17 cellular contexts compared by ENCODE assay signal in genomic region chr2:15504882-15505663, GRCh38. TPM values are rescaled to one million over a fixed set of nuclear protein-coding genes. Genes with fewer than 3 reads are reported as not detected.
DNase-seq lines count a peak whose midpoint lies in the region; TF ChIP-seq lines count a peak whose summit lies in the region.
"Had no signal": no experiment of that assay in that cellular context is flagged by ENCODE, and none has a peak within 500 bp of the region (broad histone marks: within the 10 kb centered on the region; RNA-seq: fewer than 3 reads in every experiment).

No MANE protein-coding gene starts in this region.

- no peak for DNase-seq in activated naive CD4-positive, alpha-beta T cell treated with anti-CD3 and anti-CD28 coated beads for 36 hours
- DNase-seq in activated naive CD8-positive, alpha-beta T cell treated with anti-CD3 and anti-CD28 coated beads for 36 hours, result no peak
- DNase-seq in lung microvascular endothelial cell (ENCODE audit: low read depth in 2 of 2) (peak; percentile 3 to 39), AG20443 (ENCODE audit: low spot score) (no peak), NCI-H226 (no peak), RKO (ENCODE audit: low spot score) (no peak), BE2C (no peak)
- DNase-seq: AML-193, Calu3, DMS 273 treated with DMSO at 0.1 percent for 48 hours, GOT3, IMR-90 had no signal

- peak overlapping the region; percentile 24 for H3K27ac Mint-ChIP-seq in activated naive CD4-positive, alpha-beta T cell treated with anti-CD3 and anti-CD28 coated beads, Interleukin-2, amount 50 U/mL, for 24 hours
- no peak overlapping the region for H3K27ac Mint-ChIP-seq in activated naive CD4-positive, alpha-beta T cell treated with anti-CD3 and anti-CD28 coated beads for 36 hours
- peak overlapping the region; percentile 49 for H3K27ac Mint-ChIP-seq in activated naive CD8-positive, alpha-beta T cell treated with anti-CD3 and anti-CD28 coated beads for 36 hours

- no peaks in the 10 kb centered on the region for H3K27me3 ChIP-seq in BE2C
- H3K27me3 ChIP-seq: BLaER1 treated with 17β-estradiol and CSF1 and Interleukin-3, amounts not matched to agents 10 nM and 100 nM had no signal

- no peaks in the 10 kb centered on the region for H3K9me3 ChIP-seq in BE2C
- H3K9me3 ChIP-seq: HAP-1 had no signal

- H3K36me3 ChIP-seq in BE2C, result peaks cover 9% of the 10 kb centered on the region
- H3K36me3 ChIP-seq: HAP-1 had no signal

- H3K4me3 Mint-ChIP-seq in activated naive CD4-positive, alpha-beta T cell treated with anti-CD3 and anti-CD28 coated beads, Interleukin-2, amount 50 U/mL, for 24 hours, result no peak overlapping the region
- H3K4me3 Mint-ChIP-seq in activated naive CD4-positive, alpha-beta T cell treated with anti-CD3 and anti-CD28 coated beads for 36 hours, result no peak overlapping the region
- no peak overlapping the region for H3K4me3 Mint-ChIP-seq in activated naive CD8-positive, alpha-beta T cell treated with anti-CD3 and anti-CD28 coated beads for 36 hours
- H3K4me3 Mint-ChIP-seq: CD4-positive, CD25-positive, alpha-beta regulatory T cell had no signal

- H3K27me3 Mint-ChIP-seq in activated naive CD4-positive, alpha-beta T cell treated with anti-CD3 and anti-CD28 coated beads, Interleukin-2, amount 50 U/mL, for 24 hours, result no peaks in the 10 kb centered on the region
- no peaks in the 10 kb centered on the region for H3K27me3 Mint-ChIP-seq in activated naive CD4-positive, alpha-beta T cell treated with anti-CD3 and anti-CD28 coated beads for 36 hours (ENCODE audit: low read depth)
- no peaks in the 10 kb centered on the region for H3K27me3 Mint-ChIP-seq in activated naive CD8-positive, alpha-beta T cell treated with anti-CD3 and anti-CD28 coated beads for 36 hours
- H3K27me3 Mint-ChIP-seq: CD4-positive, CD25-positive, alpha-beta regulatory T cell had no signal

- no peaks in the 10 kb centered on the region for H3K9me3 Mint-ChIP-seq in activated naive CD4-positive, alpha-beta T cell treated with anti-CD3 and anti-CD28 coated beads, Interleukin-2, amount 50 U/mL, for 24 hours
- H3K9me3 Mint-ChIP-seq in activated naive CD4-positive, alpha-beta T cell treated with anti-CD3 and anti-CD28 coated beads for 36 hours, result no peaks in the 10 kb centered on the region
- H3K9me3 Mint-ChIP-seq in activated naive CD8-positive, alpha-beta T cell treated with anti-CD3 and anti-CD28 coated beads for 36 hours, result no peaks in the 10 kb centered on the region
- H3K9me3 Mint-ChIP-seq: CD4-positive, CD25-positive, alpha-beta regulatory T cell had no signal

- no peak for TF ChIP-seq CTCF in BE2C (IDR thresholded peaks at IDR 0.05; ENCODE audit: low read depth, low read length)

- no peaks in the 10 kb centered on the region for H3K4me1 ChIP-seq in BE2C
- H3K4me1 ChIP-seq: BLaER1 treated with 17β-estradiol and CSF1 and Interleukin-3, amounts not matched to agents 10 nM and 100 nM had no signal

- CTCF ChIA-PET in activated naive CD4-positive, alpha-beta T cell treated with anti-CD3 and anti-CD28 coated beads for 36 hours (lab: Charles Lee), result no interaction called here

- peaks cover 31% of the 10 kb centered on the region for H3K36me3 Mint-ChIP-seq in activated naive CD4-positive, alpha-beta T cell treated with anti-CD3 and anti-CD28 coated beads, Interleukin-2, amount 50 U/mL, for 24 hours
- H3K36me3 Mint-ChIP-seq in activated naive CD4-positive, alpha-beta T cell treated with anti-CD3 and anti-CD28 coated beads for 36 hours (ENCODE audit: low read depth), result peaks cover 45% of the 10 kb centered on the region
- peaks cover 28% of the 10 kb centered on the region for H3K36me3 Mint-ChIP-seq in activated naive CD8-positive, alpha-beta T cell treated with anti-CD3 and anti-CD28 coated beads for 36 hours

- H3K4me1 Mint-ChIP-seq in activated naive CD4-positive, alpha-beta T cell treated with anti-CD3 and anti-CD28 coated beads, Interleukin-2, amount 50 U/mL, for 24 hours, result peaks cover 26% of the 10 kb centered on the region
- peaks cover 11% of the 10 kb centered on the region for H3K4me1 Mint-ChIP-seq in activated naive CD4-positive, alpha-beta T cell treated with anti-CD3 and anti-CD28 coated beads for 36 hours (ENCODE audit: low read depth)
- H3K4me1 Mint-ChIP-seq in activated naive CD8-positive, alpha-beta T cell treated with anti-CD3 and anti-CD28 coated beads for 36 hours, result peaks cover 7% of the 10 kb centered on the region

- no peak overlapping the region for H3K4me3 ChIP-seq in BE2C (ENCODE audit: low read depth, low read length)
- H3K4me3 ChIP-seq: BLaER1 treated with 17β-estradiol and CSF1 and Interleukin-3, amounts not matched to agents 10 nM and 100 nM; GM12878; HAP-1 had no signal

- intact Hi-C loops in activated naive CD4-positive, alpha-beta T cell treated with anti-CD3 and anti-CD28 coated beads for 36 hours (cut with micrococcal nuclease), result no loop called here

RNA-seq across cellular contexts. Expression of gene NBAS, which starts 56.1 kb away (rescaled TPM):
- total RNA-seq in activated naive CD4-positive, alpha-beta T cell treated with anti-CD3 and anti-CD28 coated beads for 36 hours, result 10 to 100 TPM; 45.5 to 46.4 TPM
- 10 to 100 TPM; 34.1 to 38.2 TPM for total RNA-seq in activated naive CD8-positive, alpha-beta T cell treated with anti-CD3 and anti-CD28 coated beads for 36 hours
- 64.9 and 94.8 TPM in 2 replicates for total RNA-seq in lung microvascular endothelial cell
- polyA plus RNA-seq in BE2C (2012; ENCODE audit: insufficient read depth, insufficient read length, low read depth), result 29.5 TPM

Comparison
In these comparisons a context has a peak if more than half of its experiments do, and no peak if none do; other contexts are left out.
1. DNase-seq: peak in lung microvascular endothelial cell (2 of 2); none in activated naive CD4-positive, alpha-beta T cell treated with anti-CD3 and anti-CD28 coated beads for 36 hours (single experiment), activated naive CD8-positive, alpha-beta T cell treated with anti-CD3 and anti-CD28 coated beads for 36 hours (single experiment), AG20443 (single experiment), NCI-H226 (single experiment), RKO (single experiment) and BE2C (single experiment).